Comparison of ENCODE assay signal across 10 cellular contexts in genomic region chr12:9713041-9713548, GRCh38. TPM values are rescaled to one million over a fixed set of nuclear protein-coding genes. Genes with fewer than 3 reads are reported as not detected.
DNase-seq lines count a peak whose midpoint lies in the region; ATAC-seq and TF ChIP-seq lines count a peak whose summit lies in the region.
"Not testable (repeated sequence)": the region's sequence is repeated elsewhere in the genome, so short reads cannot be mapped to it uniquely, and the experiment has no call there.
"Had no signal": no experiment of that assay in that cellular context is flagged by ENCODE, and none has a peak within 500 bp of the region (broad histone marks: within the 10 kb centered on the region; RNA-seq: fewer than 3 reads in every experiment).

No MANE protein-coding gene starts in this region.

- not testable (repeated sequence) for H3K9me3 ChIP-seq in CD4-positive, alpha-beta T cell (ENCODE audit: control insufficient read depth, low read length)

- CTCF ChIA-PET in CD4-positive, alpha-beta T cell (lab: Charles Lee), result interaction anchor here (1.6 kb wide), 1 partner anchor 77 kb away, joined by 3 read pairs; no protein-coding TSS in a partner anchor

- ATAC-seq in CD4-positive, alpha-beta T cell (ENCODE audit: poor library complexity), result not testable (repeated sequence)
- ATAC-seq in GM18868 (IDR thresholded peaks at IDR 0.05; ENCODE audit: unreplicated experiment) (peak; percentile 63), GM19455 (IDR thresholded peaks at IDR 0.05; ENCODE audit: unreplicated experiment) (peak; percentile 76), GM21737 (IDR thresholded peaks at IDR 0.05; ENCODE audit: unreplicated experiment) (peak; percentile 74), HG02943 (IDR thresholded peaks at IDR 0.05; ENCODE audit: low read depth, unreplicated experiment) (peak; percentile 61), HG03196 (IDR thresholded peaks at IDR 0.05; ENCODE audit: unreplicated experiment) (peak; percentile 76), naive B cell (ENCODE audit: low read depth in 2 of 2) (peak; percentile 85 to 91)

- not testable (repeated sequence) for H3K36me3 Mint-ChIP-seq in CD4-positive, alpha-beta T cell (ENCODE audit: low read depth)
- peaks cover 9 to 20% of the 10 kb centered on the region in 2 donors for H3K36me3 Mint-ChIP-seq in naive B cell

- not testable (repeated sequence) for H3K27me3 ChIP-seq in CD4-positive, alpha-beta T cell (ENCODE audit: control insufficient read depth, insufficient read depth, low read length)

- DNase-seq in CD4-positive, alpha-beta T cell, result not testable (repeated sequence)
- peak; percentile 78 for DNase-seq in NAMALWA (ENCODE audit: low spot score)
- peak; percentile 53 for DNase-seq in naive B cell

- not testable (repeated sequence) for TF ChIP-seq CTCF in CD4-positive, alpha-beta T cell (IDR thresholded peaks at IDR 0.05)

- H3K4me3 Mint-ChIP-seq in CD4-positive, alpha-beta T cell, result not testable (repeated sequence)
- peak overlapping the region; percentile 16 to 87 (median 69) for H3K4me3 Mint-ChIP-seq in naive B cell

- not testable (repeated sequence) for H3K27me3 Mint-ChIP-seq in CD4-positive, alpha-beta T cell; naive B cell

- peaks cover 51% of the 10 kb centered on the region for H3K4me1 Mint-ChIP-seq in CD4-positive, alpha-beta T cell (ENCODE audit: low read depth)
- H3K4me1 Mint-ChIP-seq in naive B cell, result peaks cover 71 to 98% (median 94%) of the 10 kb centered on the region in 3 donors

- not testable (repeated sequence) for H3K27ac ChIP-seq in CD4-positive, alpha-beta T cell (ENCODE audit: low read depth, low read length)

- not testable (repeated sequence) for H3K9me3 Mint-ChIP-seq in CD4-positive, alpha-beta T cell
- H3K9me3 Mint-ChIP-seq in naive B cell, result peaks cover 0 to 10% (median 3%) of the 10 kb centered on the region in 7 donors

- peak overlapping the region; percentile 1 for H3K27ac Mint-ChIP-seq in CD4-positive, alpha-beta T cell
- peak overlapping the region; percentile 97 to 99 (median 98) for H3K27ac Mint-ChIP-seq in naive B cell

- POLR2A ChIA-PET in CD4-positive, alpha-beta T cell (lab: Charles Lee), result not testable (repeated sequence)

- intact Hi-C loops in CD4-positive, alpha-beta T cell (cut with DNase I, micrococcal nuclease), result not testable (repeated sequence)

RNA-seq across cellular contexts. Expression of gene CLECL1, which starts 19.8 kb away (rescaled TPM):
- total RNA-seq in CD4-positive, alpha-beta T cell, result 1 to 10 TPM in 1 of 2 experiments, under 1 TPM in 1; 0.44 to 1.7 TPM
- polyA plus RNA-seq in naive B cell (ENCODE audit: low read depth in 6 of 6), result 10 to 100 TPM in 4 of 6 donors, 1 to 10 TPM in 2; 8.9 to 34.0 (median 11.5) TPM
- total RNA-seq: left ventricle myocardium superior, Right ventricle myocardium superior had no signal

RNA-seq across cellular contexts. Expression of gene CLEC2D, which starts 43.6 kb away (rescaled TPM):
- 100 to 1,000 TPM; 121 to 122 TPM for total RNA-seq in CD4-positive, alpha-beta T cell
- 100 to 1,000 TPM; 329 to 467 (median 350) TPM for polyA plus RNA-seq in naive B cell (ENCODE audit: low read depth in 6 of 6)

RNA-seq across cellular contexts. Expression of gene CD69, which starts 47.6 kb away (rescaled TPM):
- 100 to 1,000 TPM; 631 to 659 TPM for total RNA-seq in CD4-positive, alpha-beta T cell
- 1,000 to 10,000 TPM in 5 of 6 donors, 100 to 1,000 TPM in 1; 814 to 1,329 (median 1,116) TPM for polyA plus RNA-seq in naive B cell (ENCODE audit: low read depth in 6 of 6)
